In genomic region chrX:153627675-153628111, GRCh38 we compare ENCODE assay signal across 1 cellular context.
TF ChIP-seq lines count a peak whose summit lies in the region.

No MANE protein-coding gene starts in this region.

TF ChIP-seq in HepG2, 621 proteins besides CTCF, POLR2A, EP300 and RAD21 (continued from another document and continues in another):
- no peak for TF ChIP-seq ZBTB4 (CRISPR knock-in tag; IDR thresholded peaks at IDR 0.05; ENCODE audit: borderline replicate concordance)
- TF ChIP-seq MLXIP (CRISPR knock-in tag; IDR thresholded peaks at IDR 0.05; ENCODE audit: borderline replicate concordance), result no peak
- TF ChIP-seq ZNF879 (CRISPR knock-in tag; IDR thresholded peaks at IDR 0.05), result no peak
- no peak for TF ChIP-seq SCMH1 (CRISPR knock-in tag; IDR thresholded peaks at IDR 0.05; ENCODE audit: borderline replicate concordance)
- TF ChIP-seq IKZF5 (CRISPR knock-in tag; IDR thresholded peaks at IDR 0.05), result peak; percentile 51; the same call in 1 of the 2 replicates
- TF ChIP-seq ZNF674 (CRISPR knock-in tag; IDR thresholded peaks at IDR 0.05; ENCODE audit: low read depth), result no peak
- TF ChIP-seq FOSL2 (CRISPR knock-in tag; IDR thresholded peaks at IDR 0.05), result peak; percentile 47; the same call in 1 of the 2 replicates
- TF ChIP-seq ZNF646 (CRISPR knock-in tag; IDR thresholded peaks at IDR 0.05), result no peak
- TF ChIP-seq ZNF580 (CRISPR knock-in tag; IDR thresholded peaks at IDR 0.05; ENCODE audit: borderline replicate concordance, low read depth), result peak; percentile 53; the same call in 1 of the 2 replicates
- no peak for TF ChIP-seq ZNF253 (CRISPR knock-in tag; IDR thresholded peaks at IDR 0.05; ENCODE audit: borderline replicate concordance)
- peak; percentile 38; the same call in 1 of the 2 replicates for TF ChIP-seq ZNF451 (CRISPR knock-in tag; IDR thresholded peaks at IDR 0.05)
- no peak for TF ChIP-seq PRPF4 (IDR thresholded peaks at IDR 0.05; ENCODE audit: low read depth, low read length, poor library complexity, severe bottlenecking)
- no peak for TF ChIP-seq ZNF530 (CRISPR knock-in tag; IDR thresholded peaks at IDR 0.05; ENCODE audit: low read depth)
- peak; percentile 87 for TF ChIP-seq SP5 (CRISPR knock-in tag; IDR thresholded peaks at IDR 0.05; ENCODE audit: borderline replicate concordance, low read depth)
- TF ChIP-seq ZSCAN30 (CRISPR knock-in tag; IDR thresholded peaks at IDR 0.05), result 0 out of 2 replicates have a peak, but pooled peaks have one; percentile 50
- no peak for TF ChIP-seq DNMT3B (CRISPR knock-in tag; conservative IDR thresholded peaks at IDR 0.05)
- no peak; the same call in 1 of the 2 replicates for TF ChIP-seq SIX4 (CRISPR knock-in tag; IDR thresholded peaks at IDR 0.05)
- no peak for TF ChIP-seq ZNF589 (CRISPR knock-in tag; conservative IDR thresholded peaks at IDR 0.05)
- TF ChIP-seq YEATS2 (CRISPR knock-in tag; IDR thresholded peaks at IDR 0.05; ENCODE audit: borderline replicate concordance), result no peak
- peak; percentile 63 for TF ChIP-seq ERF (CRISPR knock-in tag; IDR thresholded peaks at IDR 0.05)
- TF ChIP-seq THAP9 (CRISPR knock-in tag; IDR thresholded peaks at IDR 0.05; ENCODE audit: borderline replicate concordance), result no peak
- TF ChIP-seq CBX2 (IDR thresholded peaks at IDR 0.05; ENCODE audit: low read depth, low read length), result no peak
- TF ChIP-seq CBX2 (CRISPR knock-in tag; IDR thresholded peaks at IDR 0.05; ENCODE audit: low read depth), result no peak
- no peak for TF ChIP-seq AGO1 (IDR thresholded peaks at IDR 0.05; ENCODE audit: low read depth, low read length, poor library complexity, severe bottlenecking)
- no peak for TF ChIP-seq ZNF83 (CRISPR knock-in tag; IDR thresholded peaks at IDR 0.05; ENCODE audit: borderline replicate concordance)
- TF ChIP-seq ZGPAT (CRISPR knock-in tag; IDR thresholded peaks at IDR 0.05), result peak; percentile 43; the same call in 1 of the 2 replicates
- no peak for TF ChIP-seq ZNF598 (CRISPR knock-in tag; IDR thresholded peaks at IDR 0.05; ENCODE audit: borderline replicate concordance)
- no peak for TF ChIP-seq ZNF34 (CRISPR knock-in tag; IDR thresholded peaks at IDR 0.05; ENCODE audit: borderline replicate concordance)
- TF ChIP-seq NONO (IDR thresholded peaks at IDR 0.05), result no peak
- peak; percentile 58 for TF ChIP-seq NONO (CRISPR knock-in tag; conservative IDR thresholded peaks at IDR 0.05)
- 0 out of 2 replicates have a peak, but pooled peaks have one; percentile 39 for TF ChIP-seq STAT6 (CRISPR knock-in tag; IDR thresholded peaks at IDR 0.05; ENCODE audit: borderline replicate concordance)
- TF ChIP-seq CHD2 (IDR thresholded peaks at IDR 0.05; ENCODE audit: low read depth, low read length), result no peak
- no peak; the same call in none of the 2 replicates for TF ChIP-seq ZBTB7A (CRISPR knock-in tag; IDR thresholded peaks at IDR 0.05)
- peak; percentile 81 for TF ChIP-seq RBM39 (IDR thresholded peaks at IDR 0.05; ENCODE audit: low read depth, low read length, poor library complexity, severe bottlenecking)
- no peak for TF ChIP-seq MTF1 (CRISPR knock-in tag; IDR thresholded peaks at IDR 0.05)
- peak; percentile 65 for TF ChIP-seq ZNF264 (CRISPR knock-in tag; IDR thresholded peaks at IDR 0.05)
- TF ChIP-seq NBN (conservative IDR thresholded peaks at IDR 0.05), result no peak
- peak; percentile 96 for TF ChIP-seq TEAD3 (CRISPR knock-in tag; optimal IDR thresholded peaks at IDR 0.05; ENCODE audit: borderline replicate concordance)
- TF ChIP-seq ZNF24 (IDR thresholded peaks at IDR 0.05), result no peak
- TF ChIP-seq ZBTB1 (CRISPR knock-in tag; IDR thresholded peaks at IDR 0.05; ENCODE audit: borderline replicate concordance), result no peak
- peak; percentile 84; the same call in 1 of the 2 replicates for TF ChIP-seq TARDBP (CRISPR knock-in tag; IDR thresholded peaks at IDR 0.05)
